In the genomic region with DNA sequence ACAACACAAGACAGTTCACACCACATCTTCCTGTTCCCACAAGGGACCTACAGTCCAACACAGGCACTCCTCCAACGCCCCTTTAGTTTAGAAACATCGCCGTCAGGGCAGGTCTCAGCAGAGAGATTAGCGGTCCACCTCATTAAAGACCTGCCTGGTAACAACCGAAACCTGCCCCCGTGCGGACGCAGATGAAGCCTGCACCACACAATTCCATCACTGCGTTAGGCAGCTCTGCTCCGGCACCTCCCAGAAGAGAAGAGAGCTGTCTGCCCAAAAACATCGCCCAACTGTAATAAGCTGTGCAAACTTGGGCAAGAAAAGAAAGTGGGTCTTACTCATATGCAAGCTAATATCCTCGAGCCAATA, we compare ENCODE assay signal across 15 cellular contexts. TPM values are rescaled to one million over a fixed set of nuclear protein-coding genes. Genes with fewer than 3 reads are reported as not detected.
A peak's percentile ranks its signal among the peaks of the same experiment; 100 is the strongest.
DNase-seq lines count a peak whose midpoint lies in the region; ATAC-seq and TF ChIP-seq lines count a peak whose summit lies in the region.
"Had no signal": no experiment of that assay in that cellular context is flagged by ENCODE, and none has a peak within 500 bp of the region (broad histone marks: within the 10 kb centered on the region; RNA-seq: fewer than 3 reads in every experiment).

No MANE protein-coding gene starts in this region.

- H3K36me3 ChIP-seq in H7 (replicated peaks; ENCODE audit: control insufficient read depth, insufficient read depth, low read length) = no peaks in the 10 kb centered on the region
- H3K36me3 ChIP-seq: SJCRH30 had no signal

- no peaks in the 10 kb centered on the region for H3K9me3 Mint-ChIP-seq in type B pancreatic cell

- ATAC-seq in SK-N-SH treated with all-trans-retinoic acid at 6 μM for 48 hours = no peak
- ATAC-seq in GM21723 (IDR thresholded peaks at IDR 0.05; ENCODE audit: unreplicated experiment) = no peak

- no peak overlapping the region for H3K27ac Mint-ChIP-seq in type B pancreatic cell

- H3K27ac ChIP-seq in coronary artery = no peak overlapping the region
- H3K27ac ChIP-seq: BLaER1, GM23248, SJCRH30 had no signal

- DNase-seq in H7 (peak; percentile 74), RPMI8226 (peak; percentile 43), fibroblast of villous mesenchyme (ENCODE audit: low read depth) (no peak), type B pancreatic cell (ENCODE audit: extremely low spot score, unreplicated experiment) (peak; percentile 37), coronary artery (ENCODE audit: low spot score) (no peak)
- DNase-seq: Caco-2, GM23248, Kasumi-1, NCI-H1436, NCI-H2081, NCI-H524, SJCRH30 had no signal

- H3K4me3 Mint-ChIP-seq in type B pancreatic cell = no peak overlapping the region

- H3K4me3 ChIP-seq in H7 (ENCODE audit: insufficient read depth, low read depth, low read length) = no peak overlapping the region
- H3K4me3 ChIP-seq in fibroblast of villous mesenchyme (ENCODE audit: low read depth, low read length) = no peak overlapping the region
- no peak overlapping the region for H3K4me3 ChIP-seq in coronary artery
- H3K4me3 ChIP-seq: BLaER1, GM23248, SJCRH30 had no signal

- no peaks in the 10 kb centered on the region for H3K27me3 ChIP-seq in H7 (ENCODE audit: control insufficient read depth, insufficient read depth, low read length)
- H3K27me3 ChIP-seq: BLaER1, SJCRH30 had no signal

- no peaks in the 10 kb centered on the region for H3K27me3 Mint-ChIP-seq in type B pancreatic cell

- peaks cover 20% of the 10 kb centered on the region for H3K4me1 Mint-ChIP-seq in type B pancreatic cell (ENCODE audit: unreplicated experiment)

- peaks cover 35% of the 10 kb centered on the region for H3K36me3 Mint-ChIP-seq in type B pancreatic cell

- TF ChIP-seq CTCF in fibroblast of villous mesenchyme (IDR thresholded peaks at IDR 0.05; ENCODE audit: insufficient read depth, low read depth, low read length) (peak; percentile 16), type B pancreatic cell (conservative IDR thresholded peaks at IDR 0.05) (no peak), coronary artery (IDR thresholded peaks at IDR 0.05) (no peak)

TF ChIP-seq in SK-N-SH treated with all-trans-retinoic acid at 6 μM for 48 hours, 23 proteins besides CTCF, POLR2A, EP300 and RAD21:
- TF ChIP-seq ZC3H10 (CRISPR knock-in tag; IDR thresholded peaks at IDR 0.05) = no peak
- no peak for TF ChIP-seq ARNTL (CRISPR knock-in tag; IDR thresholded peaks at IDR 0.05; ENCODE audit: borderline replicate concordance, low read depth)
- no peak for TF ChIP-seq TCF4 (CRISPR knock-in tag; IDR thresholded peaks at IDR 0.05; ENCODE audit: borderline replicate concordance)
- TF ChIP-seq PPARA (CRISPR knock-in tag; IDR thresholded peaks at IDR 0.05; ENCODE audit: borderline replicate concordance) = no peak
- TF ChIP-seq, protein P1, sequence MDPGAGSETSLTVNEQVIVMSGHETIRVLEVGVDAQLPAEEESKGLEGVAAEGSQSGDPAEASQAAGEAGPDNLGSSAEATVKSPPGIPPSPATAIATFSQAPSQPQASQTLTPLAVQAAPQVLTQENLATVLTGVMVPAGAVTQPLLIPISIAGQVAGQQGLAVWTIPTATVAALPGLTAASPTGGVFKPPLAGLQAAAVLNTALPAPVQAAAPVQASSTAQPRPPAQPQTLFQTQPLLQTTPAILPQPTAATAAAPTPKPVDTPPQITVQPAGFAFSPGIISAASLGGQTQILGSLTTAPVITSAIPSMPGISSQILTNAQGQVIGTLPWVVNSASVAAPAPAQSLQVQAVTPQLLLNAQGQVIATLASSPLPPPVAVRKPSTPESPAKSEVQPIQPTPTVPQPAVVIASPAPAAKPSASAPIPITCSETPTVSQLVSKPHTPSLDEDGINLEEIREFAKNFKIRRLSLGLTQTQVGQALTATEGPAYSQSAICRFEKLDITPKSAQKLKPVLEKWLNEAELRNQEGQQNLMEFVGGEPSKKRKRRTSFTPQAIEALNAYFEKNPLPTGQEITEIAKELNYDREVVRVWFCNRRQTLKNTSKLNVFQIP (CRISPR knock-in tag; IDR thresholded peaks at IDR 0.05; ENCODE audit: borderline replicate concordance, low read depth) = no peak

RNA-seq across cellular contexts. Expression of a gene that starts 32.7 kb away (rescaled TPM):
- 41.8 and 53.9 TPM in 2 replicates for total RNA-seq in H7 (2014; rRNA removed; shearing (Covaris generic))
- total RNA-seq in fibroblast of villous mesenchyme = 50.6 and 53.1 TPM in 2 replicates
- total RNA-seq in type B pancreatic cell (ENCODE audit: low replicate concordance) = 34.1 and 71.2 TPM in 2 replicates

Comparison
In these comparisons a context has a peak if more than half of its experiments do, and no peak if none do; other contexts are left out.
1. DNase-seq: peak in H7 (single experiment), RPMI8226 (single experiment) and type B pancreatic cell (single experiment); none in fibroblast of villous mesenchyme (single experiment) and coronary artery (single experiment).